In the genomic region with DNA sequence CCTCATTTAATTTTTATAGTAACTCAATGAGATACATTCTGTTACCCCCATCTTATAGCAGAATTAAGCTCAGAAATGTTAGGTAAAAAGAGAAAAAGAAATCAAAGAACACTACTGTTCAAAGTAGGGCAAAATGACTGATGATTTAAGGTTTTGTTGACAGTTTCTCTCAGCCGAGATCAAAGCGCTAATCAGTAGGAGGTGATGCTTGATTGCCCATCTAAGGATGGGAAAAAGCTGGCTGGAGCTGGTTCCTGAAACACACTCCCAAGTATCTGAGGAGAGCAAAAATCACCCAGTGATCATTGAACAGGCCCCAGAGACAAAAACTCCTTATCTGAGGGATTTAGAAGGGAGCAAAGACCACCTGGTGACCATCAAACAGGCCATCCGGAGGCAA, we compare ENCODE assay signal across 22 cellular contexts.
"Had no signal": no experiment of that assay in that cellular context is flagged by ENCODE, and none has a peak within 500 bp of the region (broad histone marks: within the 10 kb centered on the region; RNA-seq: fewer than 3 reads in every experiment).

No MANE protein-coding gene starts in this region.

- H3K4me3 ChIP-seq: breast epithelium, coronary artery, mucosa of descending colon, ovary, psoas muscle, right lobe of liver, smooth muscle cell, thoracic aorta had no signal

- H3K27me3 ChIP-seq: breast epithelium, ovary, right lobe of liver had no signal

- H3K4me1 ChIP-seq: breast epithelium, psoas muscle, right lobe of liver had no signal

- H3K27ac ChIP-seq: coronary artery, ovary, psoas muscle, right lobe of liver, thoracic aorta, WERI-Rb-1 had no signal

- DNase-seq: activated CD4-positive, alpha-beta T cell treated with anti-CD3 and anti-CD28 coated beads for 1 hour; activated CD4-positive, alpha-beta T cell treated with anti-CD3 and anti-CD28 coated beads, Interleukin-2, amount 50 U/mL, for 4 hours; activated gamma-delta T cell; activated T-cell treated with anti-CD3 and anti-CD28 coated beads, Interleukin-2, amount 50 U/mL, for 72 hours; erythroblast; foreskin melanocyte; glutamatergic neuron; hypothalamus; left ventricle myocardium superior; mucosa of descending colon; naive B cell; ovary; psoas muscle; right lobe of liver; stimulated activated CD4-positive, alpha-beta T cell treated with anti-CD3 and anti-CD28 coated beads, Interleukin-4, amount 100 ng/mL, for 24 hours; T-helper 2 cell had no signal

- H3K36me3 ChIP-seq: breast epithelium, ovary, right lobe of liver, thoracic aorta, WERI-Rb-1 had no signal

- H3K9me3 ChIP-seq: breast epithelium, mucosa of descending colon, ovary, psoas muscle, right lobe of liver, thoracic aorta had no signal

- ATAC-seq: activated T-cell treated with anti-CD3 and anti-CD28 coated beads, Interleukin-2, amount 50 U/mL, for 72 hours; left ventricle myocardium superior; mucosa of descending colon; psoas muscle; stimulated activated effector memory CD8-positive, alpha-beta T cell treated with anti-CD3 and anti-CD28 coated beads, Interleukin-12 subunit alpha, Interleukin-12 subunit beta, amount 100 ng/mL, for 72 hours had no signal
